In the genomic region with DNA sequence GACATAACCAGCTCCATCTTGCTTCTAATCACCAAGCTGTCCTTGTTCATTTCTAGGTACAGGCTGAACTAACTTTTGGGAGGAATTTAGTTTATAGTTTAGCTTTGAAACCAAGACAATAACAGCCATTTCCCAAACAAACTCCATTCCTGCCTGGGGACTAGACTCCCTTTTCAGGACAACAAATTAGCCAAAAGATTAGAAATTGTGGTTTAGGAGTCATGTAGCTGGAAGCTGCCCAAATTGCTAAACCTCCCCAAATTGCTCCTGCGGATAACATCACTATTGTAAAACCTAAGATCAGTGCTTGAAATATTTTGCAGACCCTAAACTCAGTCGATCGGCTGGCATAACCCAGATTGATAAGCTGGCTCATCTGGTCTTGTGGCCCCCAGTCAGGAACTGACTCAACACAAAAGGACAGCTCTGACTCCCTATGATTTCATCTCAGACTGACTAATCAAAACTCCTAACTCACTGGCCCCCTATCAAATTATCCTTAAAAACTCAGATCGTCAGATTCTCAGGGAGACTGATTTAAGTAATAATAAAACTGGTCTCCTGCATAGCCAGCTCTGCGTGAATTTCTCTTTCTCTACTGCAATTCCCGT, we compare ENCODE assay signal across 25 cellular contexts. TPM values are rescaled to one million over a fixed set of nuclear protein-coding genes. Genes with fewer than 3 reads are reported as not detected.
"Had no signal": no experiment of that assay in that cellular context is flagged by ENCODE, and none has a peak within 500 bp of the region (broad histone marks: within the 10 kb centered on the region; RNA-seq: fewer than 3 reads in every experiment).

No MANE protein-coding gene starts in this region.

RNA-seq across cellular contexts. Expression of gene SPDYE18, which starts 12.5 kb away (rescaled TPM):
- total RNA-seq: activated CD4-positive, alpha-beta memory T cell treated with anti-CD3 and anti-CD28 coated beads for 36 hours; ascending aorta; hepatocyte; osteoblast had no signal
- polyA plus RNA-seq: mammary epithelial cell had no signal

RNA-seq across cellular contexts. Expression of gene SPDYE17, which starts 42.7 kb away (rescaled TPM):
- total RNA-seq: activated CD4-positive, alpha-beta memory T cell treated with anti-CD3 and anti-CD28 coated beads for 36 hours; activated CD4-positive, alpha-beta T cell treated with anti-CD3 and anti-CD28 coated beads, Interleukin-2, amount 10 ng/mL, durations not matched to agents 24 days and 14 days; activated CD8-positive, alpha-beta memory T cell treated with anti-CD3 and anti-CD28 coated beads for 36 hours; activated naive CD4-positive, alpha-beta T cell treated with anti-CD3 and anti-CD28 coated beads for 36 hours; activated naive CD8-positive, alpha-beta T cell treated with anti-CD3 and anti-CD28 coated beads for 36 hours; activated T-helper 1 cell treated with anti-CD3 and anti-CD28 coated beads, Interleukin-12 subunit alpha, Interleukin-12 subunit beta, Interleukin-2, Interleukin-4 antibody, amounts not matched to agents 30 ng/mL and 10 ng/mL and 1 ng/mL, durations not matched to agents 14 hours and 24 hours and 36 hours; adrenal gland; ascending aorta; cardiac septum; cerebellum; esophagus muscularis mucosa; gastroesophageal sphincter; hepatocyte; kidney; left colon; liver; mammary epithelial cell; mucosa of gallbladder; osteoblast; right cardiac atrium; spleen; T-helper 17 cell; temporal lobe; tibial nerve; ureter had no signal
- polyA plus RNA-seq: adrenal gland, hepatocyte, liver, mammary epithelial cell, right cardiac atrium, spleen had no signal
